9 cellular contexts compared by ENCODE assay signal in genomic region chr15:33547876-33548275, GRCh38.
A peak's percentile ranks its signal among the peaks of the same experiment; 100 is the strongest.
DNase-seq lines count a peak whose midpoint lies in the region; ATAC-seq and TF ChIP-seq lines count a peak whose summit lies in the region.
"Had no signal": no experiment of that assay in that cellular context is flagged by ENCODE, and none has a peak within 500 bp of the region (broad histone marks: within the 10 kb centered on the region; RNA-seq: fewer than 3 reads in every experiment).

No MANE protein-coding gene starts in this region.

- H3K79me2 ChIP-seq in DND-41 (ENCODE audit: insufficient read depth, low read length) = no peaks in the 10 kb centered on the region
- H3K79me2 ChIP-seq in mammary epithelial cell (ENCODE audit: insufficient read depth, low read length) = no peaks in the 10 kb centered on the region

- H3K36me3 ChIP-seq in DND-41 (ENCODE audit: insufficient read depth, low read length) (no peaks in the 10 kb centered on the region), mammary epithelial cell (ENCODE audit: insufficient read depth, low read length) (no peaks in the 10 kb centered on the region)

- CTCF ChIA-PET in mammary epithelial cell (lab: Charles Lee; ENCODE audit: low non-redundant PET) = interaction anchor here (0.6 kb wide), 1 partner anchor 255 kb away, joined by 3 read pairs; no protein-coding TSS in a partner anchor

- no peak overlapping the region for H3K4me3 Mint-ChIP-seq in activated naive CD8-positive, alpha-beta T cell treated with anti-CD3 and anti-CD28 coated beads, Interleukin-2, amount 50 U/mL, for 24 hours
- H3K4me3 Mint-ChIP-seq: activated B cell treated with CpG ODN at 0.5 μM for 24 hours had no signal

- no peak overlapping the region for H3K27ac Mint-ChIP-seq in activated naive CD8-positive, alpha-beta T cell treated with anti-CD3 and anti-CD28 coated beads, Interleukin-2, amount 50 U/mL, for 24 hours
- H3K27ac Mint-ChIP-seq: activated B cell treated with CpG ODN at 0.5 μM for 24 hours had no signal

- H3K9me3 ChIP-seq in DND-41 (ENCODE audit: insufficient read depth, low read length, severe bottlenecking) (no peaks in the 10 kb centered on the region), mammary epithelial cell (replicated peaks; ENCODE audit: insufficient read depth, low read length) (peaks cover 4% of the 10 kb centered on the region)

- peaks cover 4% of the 10 kb centered on the region for H3K27me3 Mint-ChIP-seq in activated naive CD8-positive, alpha-beta T cell treated with anti-CD3 and anti-CD28 coated beads, Interleukin-2, amount 50 U/mL, for 24 hours
- H3K27me3 Mint-ChIP-seq: activated B cell treated with CpG ODN at 0.5 μM for 24 hours had no signal

- H4K20me1 ChIP-seq in DND-41 (ENCODE audit: insufficient read depth, low read length) = no peaks in the 10 kb centered on the region
- H4K20me1 ChIP-seq in mammary epithelial cell (ENCODE audit: insufficient read depth, low read length) = no peaks in the 10 kb centered on the region

- ATAC-seq in DND-41 (ENCODE audit: insufficient read depth, low read depth) (peak; percentile 77; the same call in 2 of the 3 replicates), GM19035 (IDR thresholded peaks at IDR 0.05; ENCODE audit: unreplicated experiment) (no peak)
- no peak for ATAC-seq in activated naive CD8-positive, alpha-beta T cell treated with anti-CD3 and anti-CD28 coated beads, Interleukin-2, amount 50 U/mL, for 24 hours

- H3K4me1 ChIP-seq in DND-41 (ENCODE audit: insufficient read depth, low read length) (no peaks in the 10 kb centered on the region), mammary epithelial cell (ENCODE audit: insufficient read depth, low read length) (no peaks in the 10 kb centered on the region)

- 27% methylated on average over 5 of the region's 5 CpGs for WGBS in mammary epithelial cell (ENCODE audit: low coverage, missing lambda C conversion rate)

- H3K9ac ChIP-seq in DND-41 (ENCODE audit: low read depth, low read length) (no peak overlapping the region), mammary epithelial cell (ENCODE audit: insufficient read depth, low read length) (no peak overlapping the region)

- H3K9me3 Mint-ChIP-seq in activated naive CD8-positive, alpha-beta T cell treated with anti-CD3 and anti-CD28 coated beads, Interleukin-2, amount 50 U/mL, for 24 hours = peaks cover 8% of the 10 kb centered on the region
- H3K9me3 Mint-ChIP-seq: activated B cell treated with CpG ODN at 0.5 μM for 24 hours had no signal

- H3K27me3 ChIP-seq in DND-41 (ENCODE audit: insufficient read depth, low read length, poor library complexity) (no peaks in the 10 kb centered on the region), mammary epithelial cell (ENCODE audit: insufficient read depth, low read length) (no peaks in the 10 kb centered on the region)

- dilution Hi-C loops in mammary epithelial cell (cut with HindIII; ENCODE audit: low sequenced_read_pairs) = no loop called here

- no peaks in the 10 kb centered on the region for H3K4me1 Mint-ChIP-seq in activated naive CD8-positive, alpha-beta T cell treated with anti-CD3 and anti-CD28 coated beads, Interleukin-2, amount 50 U/mL, for 24 hours
- H3K4me1 Mint-ChIP-seq: activated B cell treated with CpG ODN at 0.5 μM for 24 hours had no signal

- H3K4me3 ChIP-seq in DND-41 (ENCODE audit: low read depth in 1 of 2, low read length in 2 of 2) (no peak overlapping the region), mammary epithelial cell (replicated peaks in 1 of 3; ENCODE audit: insufficient read depth in 1 of 3, low read depth in 2 of 3, low read length in 3 of 3) (no peak overlapping the region)

- H2AFZ ChIP-seq in DND-41 (ENCODE audit: low read depth, low read length) = no peak overlapping the region
- no peak overlapping the region for H2AFZ ChIP-seq in mammary epithelial cell (ENCODE audit: low read depth, low read length)

- BruUV-seq in mammary epithelial cell (replicated peaks; lab: Mats Ljungman, UMichigan) = no TSS peak

- DNase-seq in DND-41 = peak; percentile 63
- peak; percentile 40 for DNase-seq in LHCN-M2 (ENCODE audit: low read depth)
- peak; percentile 45 for DNase-seq in mammary epithelial cell
- DNase-seq in medulla oblongata (ENCODE audit: extremely low spot score) = peak; percentile 27
- no peak for DNase-seq in NCI-H1930 (lab: John Stamatoyannopoulos, UW)
- DNase-seq in NCI-H526 treated with DMSO at 0.1 percent for 48 hours (lab: John Stamatoyannopoulos, UW) = no peak
- no peak for DNase-seq in activated naive CD8-positive, alpha-beta T cell treated with anti-CD3 and anti-CD28 coated beads, Interleukin-2, amount 50 U/mL, for 24 hours
- DNase-seq: activated B cell treated with CpG ODN at 0.5 μM for 24 hours had no signal

- H3K4me2 ChIP-seq in DND-41 (ENCODE audit: insufficient read depth, low read length) (no peak overlapping the region), mammary epithelial cell (ENCODE audit: insufficient read depth, low read depth, low read length) (no peak overlapping the region)

- no peak overlapping the region for H3K27ac ChIP-seq in DND-41 (ENCODE audit: low read length)
- no peak overlapping the region for H3K27ac ChIP-seq in mammary epithelial cell (ENCODE audit: insufficient read depth, low read depth, low read length)

- TF ChIP-seq CTCF in DND-41 (IDR thresholded peaks at IDR 0.05; ENCODE audit: borderline replicate concordance, extremely low read depth, low read length, poor library complexity, severe bottlenecking) (no peak), mammary epithelial cell (conservative IDR thresholded peaks at IDR 0.05 in 1 of 2, IDR thresholded peaks at IDR 0.05 in 1 of 2; ENCODE audit: extremely low read depth in 1 of 2, insufficient read depth in 1 of 2, low read depth in 1 of 2, low read length in 2 of 2) (no peak)

- H3K36me3 Mint-ChIP-seq in activated naive CD8-positive, alpha-beta T cell treated with anti-CD3 and anti-CD28 coated beads, Interleukin-2, amount 50 U/mL, for 24 hours (ENCODE audit: low read depth) = no peaks in the 10 kb centered on the region

- in situ Hi-C loops in mammary epithelial cell (cut with MboI; ENCODE audit: low sequenced_read_pairs in 2 of 2) = no loop called here

- intact Hi-C loops in mammary epithelial cell (cut with micrococcal nuclease) = no loop called here

Comparison
In these comparisons a context has a peak if more than half of its experiments do, and no peak if none do; other contexts are left out.
1. DNase-seq: peak in DND-41 (single experiment), LHCN-M2 (single experiment), mammary epithelial cell (single experiment) and medulla oblongata (single experiment); none in NCI-H1930 (0 of 2), NCI-H526 treated with DMSO at 0.1 percent for 48 hours (single experiment) and activated naive CD8-positive, alpha-beta T cell treated with anti-CD3 and anti-CD28 coated beads, Interleukin-2, amount 50 U/mL, for 24 hours (single experiment).